ENCODE assay signal across 1 cellular context in genomic region chr19:33273881-33274662, GRCh38.
A peak's percentile ranks its signal among the peaks of the same experiment; 100 is the strongest.
TF ChIP-seq lines count a peak whose summit lies in the region.

No MANE protein-coding gene starts in this region.

TF ChIP-seq in GM12878, 131 proteins besides CTCF, POLR2A, EP300 and RAD21 (continued from another document):
- TF ChIP-seq, protein P1, sequence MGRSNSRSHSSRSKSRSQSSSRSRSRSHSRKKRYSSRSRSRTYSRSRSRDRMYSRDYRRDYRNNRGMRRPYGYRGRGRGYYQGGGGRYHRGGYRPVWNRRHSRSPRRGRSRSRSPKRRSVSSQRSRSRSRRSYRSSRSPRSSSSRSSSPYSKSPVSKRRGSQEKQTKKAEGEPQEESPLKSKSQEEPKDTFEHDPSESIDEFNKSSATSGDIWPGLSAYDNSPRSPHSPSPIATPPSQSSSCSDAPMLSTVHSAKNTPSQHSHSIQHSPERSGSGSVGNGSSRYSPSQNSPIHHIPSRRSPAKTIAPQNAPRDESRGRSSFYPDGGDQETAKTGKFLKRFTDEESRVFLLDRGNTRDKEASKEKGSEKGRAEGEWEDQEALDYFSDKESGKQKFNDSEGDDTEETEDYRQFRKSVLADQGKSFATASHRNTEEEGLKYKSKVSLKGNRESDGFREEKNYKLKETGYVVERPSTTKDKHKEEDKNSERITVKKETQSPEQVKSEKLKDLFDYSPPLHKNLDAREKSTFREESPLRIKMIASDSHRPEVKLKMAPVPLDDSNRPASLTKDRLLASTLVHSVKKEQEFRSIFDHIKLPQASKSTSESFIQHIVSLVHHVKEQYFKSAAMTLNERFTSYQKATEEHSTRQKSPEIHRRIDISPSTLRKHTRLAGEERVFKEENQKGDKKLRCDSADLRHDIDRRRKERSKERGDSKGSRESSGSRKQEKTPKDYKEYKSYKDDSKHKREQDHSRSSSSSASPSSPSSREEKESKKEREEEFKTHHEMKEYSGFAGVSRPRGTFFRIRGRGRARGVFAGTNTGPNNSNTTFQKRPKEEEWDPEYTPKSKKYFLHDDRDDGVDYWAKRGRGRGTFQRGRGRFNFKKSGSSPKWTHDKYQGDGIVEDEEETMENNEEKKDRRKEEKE (IDR thresholded peaks at IDR 0.05) = no peak
- 0 out of 2 replicates have a peak, but pooled peaks have one; percentile 31 for TF ChIP-seq ATF7 (IDR thresholded peaks at IDR 0.05; ENCODE audit: low read depth)
- TF ChIP-seq BHLHE40 (IDR thresholded peaks at IDR 0.05; ENCODE audit: borderline replicate concordance in 1 of 2, low read depth in 2 of 2, low read length in 1 of 2) = peak in 1 of 2 experiments; percentile 28; a peak in 1 of 4 replicates
TF ChIP-seq in GM12878: peak in this region for 6.
